ENCODE assay signal across 9 cellular contexts in the genomic region with DNA sequence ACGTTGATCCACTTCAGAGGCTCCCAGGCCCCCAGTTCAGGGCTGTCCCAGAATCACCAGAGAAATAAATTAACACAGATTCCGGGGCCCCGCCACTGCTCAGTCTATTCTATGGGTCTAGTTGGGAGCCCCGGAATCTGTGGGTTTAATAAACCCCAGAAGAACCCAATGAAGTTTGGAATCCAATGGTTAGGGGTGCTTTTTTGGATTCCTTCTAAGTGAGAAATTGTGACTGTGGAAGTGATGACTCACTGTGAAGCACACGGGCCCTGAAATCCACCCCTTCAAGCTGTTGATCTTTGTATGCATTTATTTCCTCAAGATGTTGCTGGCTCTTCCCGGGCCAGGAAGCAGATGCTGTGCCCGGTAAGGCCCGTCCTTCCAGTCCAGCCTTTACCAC. TPM values are rescaled to one million over a fixed set of nuclear protein-coding genes. Genes with fewer than 3 reads are reported as not detected.
DNase-seq lines count a peak whose midpoint lies in the region; ATAC-seq lines count a peak whose summit lies in the region.
"Had no signal": no experiment of that assay in that cellular context is flagged by ENCODE, and none has a peak within 500 bp of the region (broad histone marks: within the 10 kb centered on the region; RNA-seq: fewer than 3 reads in every experiment).

No MANE protein-coding gene starts in this region.

- intact Hi-C loops in cardiac septum (cut with DNase I), result loop anchor here (5.0 kb wide), 3 partner anchors 554 to 1214 kb away; no protein-coding TSS in a partner anchor

- ATAC-seq in GM18873 (IDR thresholded peaks at IDR 0.05; ENCODE audit: low FRiP score, unreplicated experiment), result no peak
- no peak for ATAC-seq in GM21529 (IDR thresholded peaks at IDR 0.05; ENCODE audit: unreplicated experiment)

- DNase-seq in AG08396 (ENCODE audit: low spot score), result peak; percentile 65
- DNase-seq in HS-27A (ENCODE audit: low read depth), result peak; percentile 62
- DNase-seq in astrocyte of the hippocampus (ENCODE audit: low read depth, low spot score), result peak; percentile 60
- DNase-seq in iPS-NIHi11 (ENCODE audit: low spot score), result peak; percentile 12
- no peak for DNase-seq in cardiac septum (ENCODE audit: low spot score)
- DNase-seq in anterior cingulate cortex (lab: John Stamatoyannopoulos, UW), result no peak

RNA-seq across cellular contexts. Expression of a gene that starts 57.3 kb away (rescaled TPM):
- total RNA-seq in cardiac septum, result 0.11 TPM
- total RNA-seq: CD4-positive, CD25-positive, alpha-beta regulatory T cell had no signal

Comparison
In these comparisons a context has a peak if more than half of its experiments do, and no peak if none do; other contexts are left out.
1. DNase-seq: peak in AG08396 (single experiment), HS-27A (single experiment), astrocyte of the hippocampus (single experiment) and iPS-NIHi11 (single experiment); none in cardiac septum (single experiment) and anterior cingulate cortex (0 of 58).